ENCODE assay signal across 2 cellular contexts in the genomic region with DNA sequence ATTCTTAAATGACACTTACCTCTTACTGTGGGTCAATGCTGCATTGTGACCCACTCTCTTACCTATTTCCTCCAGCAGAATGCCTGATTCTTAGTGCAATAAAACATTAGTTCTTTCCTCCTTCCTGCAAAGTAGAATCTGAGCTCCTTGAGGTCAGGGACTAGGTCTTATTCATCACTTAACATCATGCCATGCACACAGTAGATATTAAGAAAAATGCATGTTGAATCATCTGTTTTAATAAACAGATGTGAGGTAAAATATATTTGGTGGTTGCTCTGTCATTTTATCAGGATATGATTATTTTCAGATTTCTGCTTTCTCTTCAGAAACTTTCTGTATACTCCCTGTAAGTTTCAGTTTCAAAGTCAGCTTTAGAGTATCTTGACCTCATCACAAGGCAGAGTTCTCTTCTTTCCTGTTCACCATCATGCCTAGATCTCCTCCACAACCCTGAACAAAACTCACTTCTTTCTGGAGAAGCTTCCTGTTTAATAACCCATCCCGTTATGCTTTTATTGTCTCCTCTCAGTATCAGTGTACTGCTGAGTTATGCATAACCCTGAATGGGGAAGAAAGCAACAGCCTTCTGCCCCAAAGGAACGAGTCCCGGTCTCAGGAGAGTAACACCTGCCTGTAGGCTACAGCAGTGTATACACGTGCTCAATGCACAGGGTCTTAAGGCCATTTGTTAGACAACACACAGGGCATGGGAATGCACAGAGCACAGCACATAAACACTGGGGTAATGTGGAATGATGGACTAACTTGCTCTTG.
A peak's percentile ranks its signal among the peaks of the same experiment; 100 is the strongest.
TF ChIP-seq lines count a peak whose summit lies in the region.

No MANE protein-coding gene starts in this region.

TF ChIP-seq in HepG2, 621 proteins besides CTCF, POLR2A, EP300 and RAD21 (continues in another document):
- no peak for TF ChIP-seq ZNF432 (CRISPR knock-in tag; IDR thresholded peaks at IDR 0.05; ENCODE audit: borderline replicate concordance)
- TF ChIP-seq, protein P1, sequence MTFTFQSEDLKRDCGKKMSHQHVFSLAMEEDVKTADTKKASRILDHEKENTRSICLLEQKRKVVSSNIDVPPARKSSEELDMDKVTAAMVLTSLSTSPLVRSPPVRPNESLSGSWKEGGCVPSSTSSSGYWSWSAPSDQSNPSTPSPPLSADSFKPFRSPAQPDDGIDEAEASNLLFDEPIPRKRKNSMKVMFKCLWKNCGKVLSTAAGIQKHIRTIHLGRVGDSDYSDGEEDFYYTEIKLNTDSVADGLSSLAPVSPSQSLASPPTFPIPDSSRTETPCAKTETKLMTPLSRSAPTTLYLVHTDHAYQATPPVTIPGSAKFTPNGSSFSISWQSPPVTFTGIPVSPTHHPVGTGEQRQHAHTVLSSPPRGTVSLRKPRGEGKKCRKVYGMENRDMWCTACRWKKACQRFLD (CRISPR knock-in tag; IDR thresholded peaks at IDR 0.05; ENCODE audit: borderline replicate concordance) = no peak
- TF ChIP-seq HOXA7 (CRISPR knock-in tag; IDR thresholded peaks at IDR 0.05) = no peak
- no peak for TF ChIP-seq IKZF1 (IDR thresholded peaks at IDR 0.05)
- no peak for TF ChIP-seq ZNF652 (CRISPR knock-in tag; IDR thresholded peaks at IDR 0.05; ENCODE audit: borderline replicate concordance, low read depth)
- TF ChIP-seq FOXP4 (CRISPR knock-in tag; IDR thresholded peaks at IDR 0.05) = no peak
- no peak for TF ChIP-seq SAFB2 (CRISPR knock-in tag; IDR thresholded peaks at IDR 0.05; ENCODE audit: borderline replicate concordance, low read depth)
- TF ChIP-seq, protein P2, sequence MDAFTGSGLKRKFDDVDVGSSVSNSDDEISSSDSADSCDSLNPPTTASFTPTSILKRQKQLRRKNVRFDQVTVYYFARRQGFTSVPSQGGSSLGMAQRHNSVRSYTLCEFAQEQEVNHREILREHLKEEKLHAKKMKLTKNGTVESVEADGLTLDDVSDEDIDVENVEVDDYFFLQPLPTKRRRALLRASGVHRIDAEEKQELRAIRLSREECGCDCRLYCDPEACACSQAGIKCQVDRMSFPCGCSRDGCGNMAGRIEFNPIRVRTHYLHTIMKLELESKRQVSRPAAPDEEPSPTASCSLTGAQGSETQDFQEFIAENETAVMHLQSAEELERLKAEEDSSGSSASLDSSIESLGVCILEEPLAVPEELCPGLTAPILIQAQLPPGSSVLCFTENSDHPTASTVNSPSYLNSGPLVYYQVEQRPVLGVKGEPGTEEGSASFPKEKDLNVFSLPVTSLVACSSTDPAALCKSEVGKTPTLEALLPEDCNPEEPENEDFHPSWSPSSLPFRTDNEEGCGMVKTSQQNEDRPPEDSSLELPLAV (CRISPR knock-in tag; conservative IDR thresholded peaks at IDR 0.05; ENCODE audit: low read depth) = no peak
- no peak for TF ChIP-seq ZFYVE20 (CRISPR knock-in tag; IDR thresholded peaks at IDR 0.05; ENCODE audit: borderline replicate concordance, low read depth)
- peak; percentile 60; the same call in 1 of the 2 replicates for TF ChIP-seq BHLHE40 (IDR thresholded peaks at IDR 0.05; ENCODE audit: low read length)
- no peak for TF ChIP-seq ZNF414 (CRISPR knock-in tag; IDR thresholded peaks at IDR 0.05)
- TF ChIP-seq ZSCAN20 (CRISPR knock-in tag; IDR thresholded peaks at IDR 0.05; ENCODE audit: borderline replicate concordance) = 0 out of 2 replicates have a peak, but pooled peaks have one; percentile 58
- TF ChIP-seq, protein P3, sequence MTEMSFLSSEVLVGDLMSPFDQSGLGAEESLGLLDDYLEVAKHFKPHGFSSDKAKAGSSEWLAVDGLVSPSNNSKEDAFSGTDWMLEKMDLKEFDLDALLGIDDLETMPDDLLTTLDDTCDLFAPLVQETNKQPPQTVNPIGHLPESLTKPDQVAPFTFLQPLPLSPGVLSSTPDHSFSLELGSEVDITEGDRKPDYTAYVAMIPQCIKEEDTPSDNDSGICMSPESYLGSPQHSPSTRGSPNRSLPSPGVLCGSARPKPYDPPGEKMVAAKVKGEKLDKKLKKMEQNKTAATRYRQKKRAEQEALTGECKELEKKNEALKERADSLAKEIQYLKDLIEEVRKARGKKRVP (CRISPR knock-in tag; IDR thresholded peaks at IDR 0.05) = no peak
- TF ChIP-seq ZBTB21 (CRISPR knock-in tag; IDR thresholded peaks at IDR 0.05) = no peak
- TF ChIP-seq NONO (IDR thresholded peaks at IDR 0.05) = no peak
- no peak for TF ChIP-seq NONO (CRISPR knock-in tag; conservative IDR thresholded peaks at IDR 0.05)
- no peak for TF ChIP-seq ZFAT (CRISPR knock-in tag; conservative IDR thresholded peaks at IDR 0.05)
- no peak for TF ChIP-seq MLLT10 (CRISPR knock-in tag; IDR thresholded peaks at IDR 0.05)
- TF ChIP-seq ISX (CRISPR knock-in tag; conservative IDR thresholded peaks at IDR 0.05) = no peak
- TF ChIP-seq XRCC5 (optimal IDR thresholded peaks at IDR 0.05; ENCODE audit: low read length) = no peak
- TF ChIP-seq ZNF350 (CRISPR knock-in tag; IDR thresholded peaks at IDR 0.05; ENCODE audit: borderline replicate concordance, low read depth) = no peak
- no peak for TF ChIP-seq ZNF550 (CRISPR knock-in tag; IDR thresholded peaks at IDR 0.05; ENCODE audit: borderline replicate concordance)
- TF ChIP-seq MAF1 (CRISPR knock-in tag; IDR thresholded peaks at IDR 0.05; ENCODE audit: borderline replicate concordance) = no peak
- peak; percentile 24 for TF ChIP-seq HDAC2 (CRISPR knock-in tag; IDR thresholded peaks at IDR 0.05)
- no peak for TF ChIP-seq MEIS1 (CRISPR knock-in tag; IDR thresholded peaks at IDR 0.05; ENCODE audit: borderline replicate concordance)
- TF ChIP-seq CHD2 (IDR thresholded peaks at IDR 0.05; ENCODE audit: low read depth, low read length) = no peak
- TF ChIP-seq PHB2 (IDR thresholded peaks at IDR 0.05; ENCODE audit: partially characterized antibody) = no peak
- no peak for TF ChIP-seq ESRRA (CRISPR knock-in tag; IDR thresholded peaks at IDR 0.05; ENCODE audit: low read depth)
- no peak for TF ChIP-seq DNMT3B (CRISPR knock-in tag; conservative IDR thresholded peaks at IDR 0.05)
- TF ChIP-seq POLR2AphosphoS2 (IDR thresholded peaks at IDR 0.05; ENCODE audit: low read depth, low read length) = no peak
- no peak for TF ChIP-seq STAG1 (CRISPR knock-in tag; IDR thresholded peaks at IDR 0.05)

TF ChIP-seq in SK-N-SH treated with all-trans-retinoic acid at 6 μM for 48 hours, 23 proteins besides CTCF, POLR2A, EP300 and RAD21:
- TF ChIP-seq CSDC2 (CRISPR knock-in tag; IDR thresholded peaks at IDR 0.05) (no peak), TCF4 (CRISPR knock-in tag; IDR thresholded peaks at IDR 0.05; ENCODE audit: borderline replicate concordance) (no peak), ZNF565 (CRISPR knock-in tag; conservative IDR thresholded peaks at IDR 0.05; ENCODE audit: low read depth) (no peak), BACH2 (CRISPR knock-in tag; IDR thresholded peaks at IDR 0.05; ENCODE audit: borderline replicate concordance) (no peak), TOX (CRISPR knock-in tag; IDR thresholded peaks at IDR 0.05; ENCODE audit: borderline replicate concordance) (no peak), TSHZ2 (CRISPR knock-in tag; IDR thresholded peaks at IDR 0.05) (no peak), ISL1 (CRISPR knock-in tag; IDR thresholded peaks at IDR 0.05) (no peak), CREB5 (CRISPR knock-in tag; IDR thresholded peaks at IDR 0.05; ENCODE audit: low read depth) (no peak), ESRRG (CRISPR knock-in tag; IDR thresholded peaks at IDR 0.05) (no peak), ZNF8 (CRISPR knock-in tag; IDR thresholded peaks at IDR 0.05) (no peak), ARNTL (CRISPR knock-in tag; IDR thresholded peaks at IDR 0.05; ENCODE audit: borderline replicate concordance, low read depth) (no peak), SNAI2 (CRISPR knock-in tag; IDR thresholded peaks at IDR 0.05) (no peak), PPARA (CRISPR knock-in tag; IDR thresholded peaks at IDR 0.05; ENCODE audit: borderline replicate concordance) (no peak), RARB (CRISPR knock-in tag; IDR thresholded peaks at IDR 0.05) (no peak), PATZ1 (CRISPR knock-in tag; IDR thresholded peaks at IDR 0.05; ENCODE audit: borderline replicate concordance) (no peak), GLIS3 (CRISPR knock-in tag; IDR thresholded peaks at IDR 0.05) (no peak), ZC3H10 (CRISPR knock-in tag; IDR thresholded peaks at IDR 0.05) (no peak), OSR1 (CRISPR knock-in tag; IDR thresholded peaks at IDR 0.05) (no peak), ZNF70 (CRISPR knock-in tag; IDR thresholded peaks at IDR 0.05) (no peak)
- TF ChIP-seq, protein P4, sequence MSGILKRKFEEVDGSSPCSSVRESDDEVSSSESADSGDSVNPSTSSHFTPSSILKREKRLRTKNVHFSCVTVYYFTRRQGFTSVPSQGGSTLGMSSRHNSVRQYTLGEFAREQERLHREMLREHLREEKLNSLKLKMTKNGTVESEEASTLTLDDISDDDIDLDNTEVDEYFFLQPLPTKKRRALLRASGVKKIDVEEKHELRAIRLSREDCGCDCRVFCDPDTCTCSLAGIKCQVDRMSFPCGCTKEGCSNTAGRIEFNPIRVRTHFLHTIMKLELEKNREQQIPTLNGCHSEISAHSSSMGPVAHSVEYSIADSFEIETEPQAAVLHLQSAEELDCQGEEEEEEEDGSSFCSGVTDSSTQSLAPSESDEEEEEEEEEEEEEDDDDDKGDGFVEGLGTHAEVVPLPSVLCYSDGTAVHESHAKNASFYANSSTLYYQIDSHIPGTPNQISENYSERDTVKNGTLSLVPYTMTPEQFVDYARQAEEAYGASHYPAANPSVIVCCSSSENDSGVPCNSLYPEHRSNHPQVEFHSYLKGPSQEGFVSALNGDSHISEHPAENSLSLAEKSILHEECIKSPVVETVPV (CRISPR knock-in tag; IDR thresholded peaks at IDR 0.05) = no peak
